Comparison of ENCODE assay signal across 9 cellular contexts in the genomic region with DNA sequence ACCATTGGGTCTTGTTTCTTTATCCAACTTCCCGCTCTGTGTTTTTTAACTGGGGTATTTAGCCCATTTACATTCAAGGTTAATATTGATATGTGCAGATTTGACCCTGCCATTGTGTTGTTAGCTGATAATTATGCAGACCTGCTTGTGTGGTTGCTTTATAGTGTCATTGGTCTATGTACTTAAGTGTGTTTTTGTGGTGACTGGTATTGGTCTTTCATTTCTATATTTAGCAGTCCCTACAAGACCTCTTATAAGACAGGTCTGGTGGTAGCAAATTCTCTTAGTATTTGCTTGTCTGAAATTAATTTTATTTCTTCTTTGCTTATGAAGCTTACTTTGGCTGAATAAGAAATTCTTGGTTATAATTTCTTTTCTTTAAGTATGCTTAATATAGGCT.
"Had no signal": no experiment of that assay in that cellular context is flagged by ENCODE, and none has a peak within 500 bp of the region (broad histone marks: within the 10 kb centered on the region; RNA-seq: fewer than 3 reads in every experiment).

No MANE protein-coding gene starts in this region.

- H3K36me3 ChIP-seq: HAP-1 had no signal

- H2AFZ ChIP-seq: GM23248, GM23338 had no signal

- DNase-seq: GM23248, GOT3, H7, H9, HCEC 1CT, HFFc6 had no signal

- H3K27ac ChIP-seq: GM23248 had no signal

- H3K9ac ChIP-seq: GM23248 had no signal

- H3K4me2 ChIP-seq: GM23338 had no signal

- H3K9me3 ChIP-seq: HAP-1 had no signal

- ATAC-seq: GM23338, HCT116 had no signal

- H3K4me3 ChIP-seq: GM23248, GM23338, HAP-1 had no signal
